9 cellular contexts compared by ENCODE assay signal in genomic region chr10:122019414-122019975, GRCh38. TPM values are rescaled to one million over a fixed set of nuclear protein-coding genes. Genes with fewer than 3 reads are reported as not detected.
A peak's percentile ranks its signal among the peaks of the same experiment; 100 is the strongest.
DNase-seq lines count a peak whose midpoint lies in the region; ATAC-seq and TF ChIP-seq lines count a peak whose summit lies in the region.
"Had no signal": no experiment of that assay in that cellular context is flagged by ENCODE, and none has a peak within 500 bp of the region (broad histone marks: within the 10 kb centered on the region; RNA-seq: fewer than 3 reads in every experiment).

No MANE protein-coding gene starts in this region.

- H2BK120ac ChIP-seq in trophoblast cell (ENCODE audit: insufficient read depth, low read length, poor library complexity), result no peak overlapping the region

- no peak overlapping the region for H3K4ac ChIP-seq in trophoblast cell (ENCODE audit: low read depth, low read length)

- H2AK5ac ChIP-seq in trophoblast cell (ENCODE audit: low read length), result no peak overlapping the region

- no peak overlapping the region for H4K8ac ChIP-seq in trophoblast cell (ENCODE audit: low read depth, low read length)

- H2BK5ac ChIP-seq in trophoblast cell (ENCODE audit: low read depth, low read length, poor library complexity), result no peak overlapping the region

- H3K23ac ChIP-seq in trophoblast cell (ENCODE audit: low read length), result no peak overlapping the region

- intact Hi-C loops in heart right ventricle (cut with DNase I), result no loop called here

- POLR2A ChIA-PET in activated CD4-positive, alpha-beta memory T cell treated with anti-CD3 and anti-CD28 coated beads, Interleukin-2, amount 10 ng/mL, durations not matched to agents 7 days and 5 days (lab: Charles Lee), result no interaction called here

- H3K79me2 ChIP-seq in trophoblast cell (ENCODE audit: control insufficient read depth, insufficient read depth, low read length, poor library complexity), result peaks cover 2% of the 10 kb centered on the region

- no peaks in the 10 kb centered on the region for H3K4me1 Mint-ChIP-seq in activated CD4-positive, alpha-beta memory T cell treated with anti-CD3 and anti-CD28 coated beads, Interleukin-2, amount 10 ng/mL, durations not matched to agents 7 days and 5 days

- no peak overlapping the region for H3K4me3 Mint-ChIP-seq in activated CD4-positive, alpha-beta memory T cell treated with anti-CD3 and anti-CD28 coated beads, Interleukin-2, amount 10 ng/mL, durations not matched to agents 7 days and 5 days

- H3K9ac ChIP-seq in trophoblast cell (ENCODE audit: low read length), result no peak overlapping the region

- H3K79me1 ChIP-seq in trophoblast cell (ENCODE audit: low read length), result no peaks in the 10 kb centered on the region

- H3K36me3 ChIP-seq in heart right ventricle, result peaks cover 0 to 15% (median 0%) of the 10 kb centered on the region in 9 donors
- no peaks in the 10 kb centered on the region for H3K36me3 ChIP-seq in trophoblast cell (ENCODE audit: control insufficient read depth in 1 of 2, insufficient read depth in 2 of 2, low read length in 2 of 2)

- TF ChIP-seq CTCF in heart right ventricle (IDR thresholded peaks at IDR 0.05), result no peak

- H3K36me3 Mint-ChIP-seq in activated CD4-positive, alpha-beta memory T cell treated with anti-CD3 and anti-CD28 coated beads, Interleukin-2, amount 10 ng/mL, durations not matched to agents 7 days and 5 days (ENCODE audit: low read depth), result no peaks in the 10 kb centered on the region

- peak in 6 of 8 donors; percentile 12 to 71 (median 43) for ATAC-seq in heart right ventricle

- H3K4me1 ChIP-seq in heart right ventricle (peaks cover 0 to 53% (median 15%) of the 10 kb centered on the region in 9 donors), trophoblast cell (ENCODE audit: control insufficient read depth in 1 of 2, insufficient read depth in 2 of 2, low read length in 2 of 2) (peaks cover 7 to 10% of the 10 kb centered on the region in 2 experiments)

- H2BK12ac ChIP-seq in trophoblast cell (ENCODE audit: low read length), result no peak overlapping the region

- CTCF ChIA-PET in activated CD4-positive, alpha-beta memory T cell treated with anti-CD3 and anti-CD28 coated beads, Interleukin-2, amount 10 ng/mL, durations not matched to agents 7 days and 5 days (lab: Charles Lee), result no interaction called here

- WGBS in heart right ventricle, 2 donors, result 38 to 45% methylated on average over 24 of the region's 24 CpGs
- WGBS in trophoblast cell (ENCODE audit: extremely low coverage, insufficient coverage, insufficient read length), result no CpG with 5 or more reads among the region's 24 CpGs

- H3K27ac Mint-ChIP-seq in activated CD4-positive, alpha-beta memory T cell treated with anti-CD3 and anti-CD28 coated beads, Interleukin-2, amount 10 ng/mL, durations not matched to agents 7 days and 5 days, result no peak overlapping the region

- H4K91ac ChIP-seq in trophoblast cell (ENCODE audit: low read depth, low read length), result no peak overlapping the region

- no peak overlapping the region for H2AFZ ChIP-seq in trophoblast cell (ENCODE audit: insufficient read depth, low read length, poor library complexity)

- H3K9me3 Mint-ChIP-seq in activated CD4-positive, alpha-beta memory T cell treated with anti-CD3 and anti-CD28 coated beads, Interleukin-2, amount 10 ng/mL, durations not matched to agents 7 days and 5 days, result no peaks in the 10 kb centered on the region

- peaks cover 15% of the 10 kb centered on the region for H3K27me3 Mint-ChIP-seq in activated CD4-positive, alpha-beta memory T cell treated with anti-CD3 and anti-CD28 coated beads, Interleukin-2, amount 10 ng/mL, durations not matched to agents 7 days and 5 days

- H3K18ac ChIP-seq in trophoblast cell (ENCODE audit: low read length), result no peak overlapping the region

- H3K4me2 ChIP-seq in trophoblast cell (ENCODE audit: low read length), result no peak overlapping the region

- H3K14ac ChIP-seq in trophoblast cell (ENCODE audit: low read length), result no peak overlapping the region

- peaks cover 0 to 11% (median 0%) of the 10 kb centered on the region in 7 donors for H3K27me3 ChIP-seq in heart right ventricle
- H3K27me3 ChIP-seq in trophoblast cell (ENCODE audit: insufficient read depth, low read length), result no peaks in the 10 kb centered on the region

- no peaks in the 10 kb centered on the region for H3K9me3 ChIP-seq in heart right ventricle
- no peaks in the 10 kb centered on the region for H3K9me3 ChIP-seq in trophoblast cell (ENCODE audit: insufficient read depth, low read depth, low read length)

- H3K4me3 ChIP-seq in heart right ventricle (peak overlapping the region in 7 of 10 donors; percentile 8 to 23 (median 14)), trophoblast cell (ENCODE audit: low read depth, low read length) (no peak overlapping the region)

- no peak overlapping the region for H4K12ac ChIP-seq in trophoblast cell (ENCODE audit: low read depth, low read length)

- peak overlapping the region; percentile 4 to 74 (median 56) for H3K27ac ChIP-seq in heart right ventricle
- H3K27ac ChIP-seq in trophoblast cell (ENCODE audit: low read depth, low read length), result no peak overlapping the region

- DNase-seq in DMS79 treated with DMSO at 0.1 percent for 48 hours (lab: John Stamatoyannopoulos, UW), result peak; percentile 61
- DNase-seq in NCI-H69 (lab: John Stamatoyannopoulos, UW), result peak; percentile 91
- DNase-seq in heart right ventricle, result no peak
- peak; percentile 90 to 91 for DNase-seq in trophoblast cell
- DNase-seq in MV-4-11 (lab: John Stamatoyannopoulos, UW), result no peak
- no peak for DNase-seq in activated CD4-positive, alpha-beta memory T cell treated with anti-CD3 and anti-CD28 coated beads, Interleukin-2, amount 10 ng/mL, durations not matched to agents 7 days and 5 days
- no peak for DNase-seq in NCI-H2171 treated with DMSO at 0.1 percent for 48 hours (lab: John Stamatoyannopoulos, UW)
- DNase-seq in germinal center (ENCODE audit: low spot score), result no peak
- DNase-seq: DND-41 had no signal

RNA-seq across cellular contexts. Expression of gene TACC2, which starts 30.5 kb away (rescaled TPM):
- total RNA-seq in heart right ventricle, result 100 to 1,000 TPM; 266 to 451 (median 378) TPM
- 100 to 1,000 TPM in 1 of 2 donors, 10 to 100 TPM in 1; 68.1 to 314 TPM for polyA plus RNA-seq in heart right ventricle
- polyA plus RNA-seq in trophoblast cell (2013), result 18.5 and 18.7 TPM in 2 replicates
- not detected for total RNA-seq in activated CD4-positive, alpha-beta memory T cell treated with anti-CD3 and anti-CD28 coated beads, Interleukin-2, amount 10 ng/mL, durations not matched to agents 7 days and 5 days

RNA-seq across cellular contexts. Expression of gene NSMCE4A, which starts 44.5 kb away (rescaled TPM):
- 10 to 100 TPM; 18.2 to 35.4 (median 24.4) TPM for total RNA-seq in heart right ventricle
- 10 to 100 TPM; 25.8 to 58.5 TPM for polyA plus RNA-seq in heart right ventricle
- 33.3 and 34.1 TPM in 2 replicates for polyA plus RNA-seq in trophoblast cell (2013)
- total RNA-seq in activated CD4-positive, alpha-beta memory T cell treated with anti-CD3 and anti-CD28 coated beads, Interleukin-2, amount 10 ng/mL, durations not matched to agents 7 days and 5 days, result 10 to 100 TPM; 54.0 to 54.7 TPM

Comparison
In these comparisons a context has a peak if more than half of its experiments do, and no peak if none do; other contexts are left out.
1. DNase-seq: peak in DMS79 treated with DMSO at 0.1 percent for 48 hours (single experiment), NCI-H69 (single experiment) and trophoblast cell (2 of 2); none in heart right ventricle (0 of 2), MV-4-11 (single experiment), activated CD4-positive, alpha-beta memory T cell treated with anti-CD3 and anti-CD28 coated beads, Interleukin-2, amount 10 ng/mL, durations not matched to agents 7 days and 5 days (single experiment), NCI-H2171 treated with DMSO at 0.1 percent for 48 hours (single experiment) and germinal center (single experiment).
2. RNA of gene TACC2, which starts 30.5 kb away (total RNA-seq): 266 to 451 TPM in heart right ventricle; not detected in activated CD4-positive, alpha-beta memory T cell treated with anti-CD3 and anti-CD28 coated beads, Interleukin-2, amount 10 ng/mL, durations not matched to agents 7 days and 5 days; every median in the first group is over 100 times any median in the second.